ENCODE assay signal across 13 cellular contexts in genomic region chr19:54211214-54211613, GRCh38. TPM values are rescaled to one million over a fixed set of nuclear protein-coding genes. Genes with fewer than 3 reads are reported as not detected.
DNase-seq lines count a peak whose midpoint lies in the region; ATAC-seq and TF ChIP-seq lines count a peak whose summit lies in the region.
"Had no signal": no experiment of that assay in that cellular context is flagged by ENCODE, and none has a peak within 500 bp of the region (broad histone marks: within the 10 kb centered on the region; RNA-seq: fewer than 3 reads in every experiment).

No MANE protein-coding gene starts in this region.

- peaks cover 32 to 53% (median 41%) of the 10 kb centered on the region in 4 donors for H3K4me1 Mint-ChIP-seq in CD4-positive, alpha-beta memory T cell
- H3K4me1 Mint-ChIP-seq in endodermal cell: peaks cover 21% of the 10 kb centered on the region

- no peak for DNase-seq in CD4-positive, alpha-beta memory T cell
- DNase-seq in RWPE1 (ENCODE audit: low spot score) (no peak), endodermal cell (no peak), osteoblast (ENCODE audit: insufficient read length, low spot score, missing footprints) (peak; percentile 9), activated gamma-delta T cell (lab: John Stamatoyannopoulos, UW) (no peak), GDM1 (lab: John Stamatoyannopoulos, UW) (no peak)
- DNase-seq: foreskin keratinocyte, left cardiac atrium, NCI-H1417 treated with DMSO at 0.1 percent for 48 hours, uterus had no signal

- peaks cover 21% of the 10 kb centered on the region for H3K36me3 ChIP-seq in CD4-positive, alpha-beta memory T cell (ENCODE audit: insufficient read depth, low read length)
- H3K36me3 ChIP-seq in endodermal cell (ENCODE audit: control insufficient read depth, insufficient read depth, low read length) (peaks cover 15% of the 10 kb centered on the region), osteoblast (ENCODE audit: insufficient read depth, low read length) (peaks cover 25% of the 10 kb centered on the region)
- H3K36me3 ChIP-seq: uterus had no signal

- peak overlapping the region; percentile 0 to 74 (median 42) for H3K4me3 Mint-ChIP-seq in CD4-positive, alpha-beta memory T cell
- H3K4me3 Mint-ChIP-seq in endodermal cell: no peak overlapping the region

- no peaks in the 10 kb centered on the region for H3K27me3 ChIP-seq in CD4-positive, alpha-beta memory T cell (ENCODE audit: insufficient read depth, low read length)
- H3K27me3 ChIP-seq in endodermal cell (ENCODE audit: control insufficient read depth, insufficient read depth, low read length, poor library complexity, severe bottlenecking) (no peaks in the 10 kb centered on the region), osteoblast (ENCODE audit: insufficient read depth, low read length) (no peaks in the 10 kb centered on the region)
- H3K27me3 ChIP-seq: foreskin keratinocyte, uterus had no signal

- WGBS in endodermal cell (ENCODE audit: insufficient coverage in 1 of 2, insufficient read length in 1 of 2), 2 experiments: 95 to 100% methylated on average over 6 to 10 of the region's 10 CpGs

- POLR2A ChIA-PET in CD4-positive, alpha-beta memory T cell (lab: Charles Lee; ENCODE audit: partially characterized antibody): interaction anchor here (1.1 to 5.3 kb wide), 4 partner anchors 9 to 36 kb away, joined by 4 to 66 read pairs (median 23); partner anchors contain the start of genes MBOAT7, RPS9 and TSEN34
- POLR2A ChIA-PET in RWPE1 (lab: Yijun Ruan, JAX; ENCODE audit: low non-redundant PET): no interaction called here

- peaks cover 0 to 1% (median 0%) of the 10 kb centered on the region in 8 donors for H3K9me3 Mint-ChIP-seq in CD4-positive, alpha-beta memory T cell
- H3K9me3 Mint-ChIP-seq in endodermal cell: peaks cover 11% of the 10 kb centered on the region

- H3K36me3 Mint-ChIP-seq in CD4-positive, alpha-beta memory T cell: peaks cover 23 to 31% of the 10 kb centered on the region in 2 donors
- H3K36me3 Mint-ChIP-seq in endodermal cell (ENCODE audit: low read depth): peaks cover 50% of the 10 kb centered on the region

- ATAC-seq in GM21360 (IDR thresholded peaks at IDR 0.05; ENCODE audit: unreplicated experiment) (no peak), GM21717 (IDR thresholded peaks at IDR 0.05; ENCODE audit: unreplicated experiment) (no peak)

- peaks cover 52% of the 10 kb centered on the region for H4K20me1 ChIP-seq in osteoblast (ENCODE audit: insufficient read depth, low read length)

- no peak overlapping the region for H3K4me3 ChIP-seq in CD4-positive, alpha-beta memory T cell (ENCODE audit: low read length in 2 of 2)
- no peak overlapping the region for H3K4me3 ChIP-seq in endodermal cell (ENCODE audit: low read length)
- H3K4me3 ChIP-seq in osteoblast (ENCODE audit: insufficient read depth, low read length): no peak overlapping the region
- H3K4me3 ChIP-seq: uterus had no signal

- no peak overlapping the region for H3K9ac ChIP-seq in endodermal cell (ENCODE audit: extremely low read depth, low read length, poor library complexity, severe bottlenecking)

- peaks cover 52% of the 10 kb centered on the region for H3K4me1 ChIP-seq in CD4-positive, alpha-beta memory T cell (ENCODE audit: insufficient read depth, low read length)
- no peaks in the 10 kb centered on the region for H3K4me1 ChIP-seq in endodermal cell (ENCODE audit: control insufficient read depth, insufficient read depth, low read length)
- H3K4me1 ChIP-seq in osteoblast (ENCODE audit: insufficient read depth, low read length): peaks cover 49% of the 10 kb centered on the region
- H3K4me1 ChIP-seq: foreskin keratinocyte had no signal

- TF ChIP-seq CTCF in RWPE1 (conservative IDR thresholded peaks at IDR 0.05; ENCODE audit: low read depth): no peak
- TF ChIP-seq CTCF in endodermal cell (conservative IDR thresholded peaks at IDR 0.05): peak; percentile 14
- TF ChIP-seq CTCF in osteoblast (IDR thresholded peaks at IDR 0.05; ENCODE audit: extremely low read depth, low read depth, low read length): no peak

- CTCF ChIA-PET in CD4-positive, alpha-beta memory T cell (lab: Charles Lee; ENCODE audit: partially characterized antibody): interaction anchor here (0.7 kb wide), 1 partner anchor 54 kb away, joined by 3 read pairs; no protein-coding TSS in a partner anchor
- CTCF ChIA-PET in RWPE1 (lab: Yijun Ruan, JAX): no interaction called here

- no peak overlapping the region for H3K4me2 ChIP-seq in osteoblast (ENCODE audit: insufficient read depth, low read length)

- peaks cover 35% of the 10 kb centered on the region for H3K79me2 ChIP-seq in osteoblast (ENCODE audit: insufficient read depth, low read length)

- peak overlapping the region; percentile 69 to 100 (median 92) for H3K27ac Mint-ChIP-seq in CD4-positive, alpha-beta memory T cell
- H3K27ac Mint-ChIP-seq in endodermal cell: peak overlapping the region; percentile 31

- no peaks in the 10 kb centered on the region for H3K9me3 ChIP-seq in CD4-positive, alpha-beta memory T cell (ENCODE audit: control insufficient read depth in 1 of 2, low read length in 2 of 2)
- H3K9me3 ChIP-seq in endodermal cell (ENCODE audit: control insufficient read depth, low read length): no peaks in the 10 kb centered on the region
- no peaks in the 10 kb centered on the region for H3K9me3 ChIP-seq in osteoblast (ENCODE audit: low read depth, low read length)
- H3K9me3 ChIP-seq: uterus had no signal

- H3K27me3 Mint-ChIP-seq in CD4-positive, alpha-beta memory T cell: no peaks in the 10 kb centered on the region
- H3K27me3 Mint-ChIP-seq in endodermal cell (ENCODE audit: insufficient read depth): no peaks in the 10 kb centered on the region

- intact Hi-C loops in CD4-positive, alpha-beta memory T cell (cut with micrococcal nuclease): no loop called here

- H2AFZ ChIP-seq in osteoblast (ENCODE audit: low read length): no peak overlapping the region

- peak overlapping the region; percentile 33 for H3K27ac ChIP-seq in CD4-positive, alpha-beta memory T cell (ENCODE audit: low read depth, low read length)
- H3K27ac ChIP-seq in RWPE1: peak overlapping the region; percentile 85
- H3K27ac ChIP-seq in endodermal cell (ENCODE audit: low read depth, low read length): no peak overlapping the region
- H3K27ac ChIP-seq in osteoblast (ENCODE audit: low read depth, low read length): peak overlapping the region; percentile 87
- H3K27ac ChIP-seq: foreskin keratinocyte, uterus had no signal

RNA-seq across cellular contexts. Expression of gene RPS9, which starts 10.6 kb away (rescaled TPM):
- total RNA-seq in CD4-positive, alpha-beta memory T cell: 1,000 to 10,000 TPM; 1,117 to 1,127 TPM
- polyA plus RNA-seq in CD4-positive, alpha-beta memory T cell: 1,000 to 10,000 TPM in 1 of 2 donors, 100 to 1,000 TPM in 1; 924 to 1,042 TPM
- total RNA-seq in endodermal cell: 1,000 to 10,000 TPM; 1,302 to 1,460 TPM
- polyA plus RNA-seq in endodermal cell (2013, experiment 1 of 2): 1,601 TPM
- 1,537 TPM for polyA plus RNA-seq in endodermal cell (2013, experiment 2 of 2)
- total RNA-seq in osteoblast: 1,229 and 1,336 TPM in 2 replicates

RNA-seq across cellular contexts. Expression of gene LILRB3, which starts 11.6 kb away (rescaled TPM):
- 1 to 10 TPM; 8.8 to 9.1 TPM for total RNA-seq in CD4-positive, alpha-beta memory T cell
- 1 to 10 TPM in 1 of 2 donors, under 1 TPM in 1; 0.97 to 5.8 TPM for polyA plus RNA-seq in CD4-positive, alpha-beta memory T cell
- not detected for total RNA-seq in endodermal cell
- polyA plus RNA-seq in endodermal cell (2013, experiment 1 of 2): not detected
- not detected for polyA plus RNA-seq in endodermal cell (2013, experiment 2 of 2)
- total RNA-seq in osteoblast: not detected in 2 replicates
- total RNA-seq: foreskin keratinocyte, pulmonary artery endothelial cell had no signal

RNA-seq across cellular contexts. Expression of gene TSEN34, which starts 20.1 kb away (rescaled TPM):
- total RNA-seq in CD4-positive, alpha-beta memory T cell: 10 to 100 TPM; 23.2 to 25.8 TPM
- 10 to 100 TPM; 20.3 to 39.6 TPM for polyA plus RNA-seq in CD4-positive, alpha-beta memory T cell
- total RNA-seq in endodermal cell (10 to 100 TPM; 26.0 to 27.5 TPM), osteoblast (73.1 and 76.3 TPM in 2 replicates)
- polyA plus RNA-seq in endodermal cell (2013, experiment 1 of 2): 47.2 TPM
- 44.8 TPM for polyA plus RNA-seq in endodermal cell (2013, experiment 2 of 2)

RNA-seq across cellular contexts. Expression of gene MBOAT7, which starts 21.8 kb away (rescaled TPM):
- 10 to 100 TPM; 46.4 to 55.5 TPM for total RNA-seq in CD4-positive, alpha-beta memory T cell
- polyA plus RNA-seq in CD4-positive, alpha-beta memory T cell: 10 to 100 TPM; 16.0 to 28.7 TPM
- 100 to 1,000 TPM; 126 to 131 TPM for total RNA-seq in endodermal cell
- 99.2 TPM for polyA plus RNA-seq in endodermal cell (2013, experiment 1 of 2)
- polyA plus RNA-seq in endodermal cell (2013, experiment 2 of 2): 87.1 TPM
- 26.1 and 30.1 TPM in 2 replicates for total RNA-seq in osteoblast

RNA-seq across cellular contexts. Expression of gene LILRA6, which starts 31.4 kb away (rescaled TPM):
- 1 to 10 TPM in 1 of 2 experiments, under 1 TPM in 1; 0.73 to 1.2 TPM for total RNA-seq in CD4-positive, alpha-beta memory T cell
- 1 to 10 TPM in 1 of 2 donors, not detected in 1; 2.9 TPM for polyA plus RNA-seq in CD4-positive, alpha-beta memory T cell
- total RNA-seq in endodermal cell (not detected), osteoblast (not detected in 2 replicates)
- polyA plus RNA-seq in endodermal cell (2013, experiment 1 of 2): not detected
- not detected for polyA plus RNA-seq in endodermal cell (2013, experiment 2 of 2)
- total RNA-seq: foreskin keratinocyte, pulmonary artery endothelial cell had no signal
- polyA plus RNA-seq: foreskin keratinocyte had no signal
